ENCODE assay signal across 9 cellular contexts in genomic region chr2:197294260-197294659, GRCh38.
DNase-seq lines count a peak whose midpoint lies in the region; ATAC-seq lines count a peak whose summit lies in the region.
"Had no signal": no experiment of that assay in that cellular context is flagged by ENCODE, and none has a peak within 500 bp of the region (broad histone marks: within the 10 kb centered on the region; RNA-seq: fewer than 3 reads in every experiment).

No MANE protein-coding gene starts in this region.

- no peaks in the 10 kb centered on the region for H3K27me3 ChIP-seq in muscle layer of duodenum (ENCODE audit: low read depth, low read length)

- DNase-seq in SK-N-MC (ENCODE audit: low read depth, low spot score) (no peak), ACHN (no peak), AG08395 (ENCODE audit: low spot score) (no peak), DMS53 treated with DMSO at 0.1 percent for 48 hours (lab: John Stamatoyannopoulos, UW; ENCODE audit: unreplicated experiment) (no peak), NCI-H1092 treated with DMSO at 0.1 percent for 48 hours (lab: John Stamatoyannopoulos, UW) (no peak)

- in situ Hi-C loops in ACHN (cut with HindIII; ENCODE audit: low pct_ligation_motif_present, low pct_unique_long_range_greater_than_20kb, low sequenced_read_pairs): no loop called here

- H3K36me3 ChIP-seq in SK-N-MC (ENCODE audit: insufficient read depth, low read length): no peaks in the 10 kb centered on the region
- no peaks in the 10 kb centered on the region for H3K36me3 ChIP-seq in muscle layer of duodenum (ENCODE audit: control insufficient read depth in 1 of 2, insufficient read depth in 2 of 2, low read length in 2 of 2)

- H3K4me3 ChIP-seq in SK-N-MC (no peak overlapping the region), muscle layer of duodenum (ENCODE audit: low read depth in 1 of 2, low read length in 2 of 2) (peak overlapping the region; percentile 15 to 21)

- ATAC-seq in GM18517 (IDR thresholded peaks at IDR 0.05; ENCODE audit: unreplicated experiment): peak; percentile 37
- ATAC-seq in GM21825 (IDR thresholded peaks at IDR 0.05; ENCODE audit: unreplicated experiment): peak; percentile 34

- peak overlapping the region; percentile 9 for H3K9ac ChIP-seq in SK-N-MC (ENCODE audit: insufficient read length)

- no peaks in the 10 kb centered on the region for H3K9me3 ChIP-seq in SK-N-MC (ENCODE audit: low read depth, low read length)
- no peaks in the 10 kb centered on the region for H3K9me3 ChIP-seq in muscle layer of duodenum (ENCODE audit: control insufficient read depth in 1 of 2, low read length in 2 of 2)

- H3K27ac ChIP-seq in SK-N-MC (peak overlapping the region; percentile 39; the same call in 1 of the 2 replicates), muscle layer of duodenum (ENCODE audit: low read length) (peak overlapping the region; percentile 76)
- H3K27ac ChIP-seq: VCaP had no signal

- H3K4me1 ChIP-seq in muscle layer of duodenum (ENCODE audit: control insufficient read depth in 1 of 2, insufficient read depth in 2 of 2, low read length in 2 of 2): peaks cover 13 to 22% of the 10 kb centered on the region in 2 donors
